ENCODE assay signal across 11 cellular contexts in the genomic region with DNA sequence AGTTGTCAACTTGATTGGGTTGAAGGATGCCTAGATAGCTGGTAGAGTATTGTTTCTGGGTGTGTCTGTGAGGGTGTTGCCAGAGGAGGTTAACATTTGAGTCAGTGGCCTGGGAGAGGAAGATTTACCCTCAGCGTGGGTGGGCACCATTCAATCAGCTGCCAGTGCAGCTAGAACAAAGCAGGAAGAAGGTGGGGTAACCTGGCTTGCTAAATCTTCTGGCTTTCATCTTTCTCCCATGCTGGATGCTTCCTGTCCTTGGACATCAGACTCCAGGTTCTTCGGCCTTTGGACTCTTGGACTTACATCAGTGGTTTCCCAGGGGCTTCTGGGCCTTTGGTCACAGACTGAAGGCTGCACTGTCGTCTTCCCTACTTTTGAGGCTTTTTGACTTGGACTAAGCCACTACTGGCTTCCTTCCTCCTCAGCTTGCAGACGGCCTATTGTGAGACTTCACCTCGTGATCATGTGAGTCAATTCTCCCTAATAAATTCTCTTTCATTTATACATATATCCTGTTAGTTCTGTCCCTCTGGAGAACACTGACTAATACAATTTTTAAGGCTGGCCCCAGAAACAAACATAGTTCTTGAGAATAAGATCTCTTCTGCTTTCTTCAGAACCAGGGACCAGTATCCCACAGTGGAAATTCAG. TPM values are rescaled to one million over a fixed set of nuclear protein-coding genes. Genes with fewer than 3 reads are reported as not detected.
DNase-seq lines count a peak whose midpoint lies in the region; ATAC-seq and TF ChIP-seq lines count a peak whose summit lies in the region.
"Had no signal": no experiment of that assay in that cellular context is flagged by ENCODE, and none has a peak within 500 bp of the region (broad histone marks: within the 10 kb centered on the region; RNA-seq: fewer than 3 reads in every experiment).

No MANE protein-coding gene starts in this region.

- CTCF ChIA-PET in CD4-positive, alpha-beta memory T cell (lab: Charles Lee; ENCODE audit: partially characterized antibody) = no interaction called here

- no peaks in the 10 kb centered on the region for H3K9me3 Mint-ChIP-seq in CD4-positive, alpha-beta memory T cell

- ATAC-seq in HG03439 (IDR thresholded peaks at IDR 0.05; ENCODE audit: unreplicated experiment) = no peak
- ATAC-seq in HG03565 (IDR thresholded peaks at IDR 0.05; ENCODE audit: unreplicated experiment) = no peak

- peaks cover 9 to 23% (median 21%) of the 10 kb centered on the region in 4 donors for H3K4me1 Mint-ChIP-seq in CD4-positive, alpha-beta memory T cell

- H3K36me3 ChIP-seq in CD4-positive, alpha-beta memory T cell (ENCODE audit: insufficient read depth, low read length) = no peaks in the 10 kb centered on the region

- peaks cover 12% of the 10 kb centered on the region for H3K4me1 ChIP-seq in CD4-positive, alpha-beta memory T cell (ENCODE audit: insufficient read depth, low read length)

- H3K27ac ChIP-seq in CD4-positive, alpha-beta memory T cell (ENCODE audit: low read depth, low read length) = no peak overlapping the region
- H3K27ac ChIP-seq in coronary artery = peak overlapping the region in 1 of 2 donors; percentile 60
- peak overlapping the region in 12 of 21 experiments; percentile 7 to 70 (median 42) for H3K27ac ChIP-seq in skin epidermis
- H3K27ac ChIP-seq: C4-2B had no signal

- peak overlapping the region in 4 of 7 donors; percentile 4 to 61 (median 35) for H3K27ac Mint-ChIP-seq in CD4-positive, alpha-beta memory T cell

- H3K4me3 ChIP-seq in CD4-positive, alpha-beta memory T cell (ENCODE audit: low read length in 2 of 2) = no peak overlapping the region
- H3K4me3 ChIP-seq in coronary artery (peak overlapping the region; percentile 17), skin epidermis (no peak overlapping the region)

- no peaks in the 10 kb centered on the region for H3K27me3 ChIP-seq in CD4-positive, alpha-beta memory T cell (ENCODE audit: insufficient read depth, low read length)

- intact Hi-C loops in CD4-positive, alpha-beta memory T cell (cut with micrococcal nuclease) = no loop called here
- intact Hi-C loops in posterior vena cava (cut with DNase I) = no loop called here

- H3K36me3 Mint-ChIP-seq in CD4-positive, alpha-beta memory T cell = peaks cover 0 to 8% of the 10 kb centered on the region in 2 donors

- H3K9me3 ChIP-seq in CD4-positive, alpha-beta memory T cell (ENCODE audit: control insufficient read depth in 1 of 2, low read length in 2 of 2) = no peaks in the 10 kb centered on the region

- peak overlapping the region in 5 of 8 donors; percentile 0 to 47 (median 11) for H3K4me3 Mint-ChIP-seq in CD4-positive, alpha-beta memory T cell

- no peaks in the 10 kb centered on the region for H3K27me3 Mint-ChIP-seq in CD4-positive, alpha-beta memory T cell

- TF ChIP-seq CTCF in coronary artery (IDR thresholded peaks at IDR 0.05) = no peak

- POLR2A ChIA-PET in CD4-positive, alpha-beta memory T cell (lab: Charles Lee; ENCODE audit: partially characterized antibody) = no interaction called here

- DNase-seq in CD4-positive, alpha-beta memory T cell = no peak
- DNase-seq in activated CD4-positive, alpha-beta T cell treated with anti-CD3 and anti-CD28 coated beads, Interleukin-2, amount 50 U/mL, for 48 hours = peak; percentile 14 to 30
- DNase-seq in coronary artery (ENCODE audit: low spot score) (no peak), posterior vena cava (ENCODE audit: low spot score) (no peak), DMS53 treated with DMSO at 0.1 percent for 48 hours (lab: John Stamatoyannopoulos, UW; ENCODE audit: unreplicated experiment) (no peak)
- DNase-seq: anterior cingulate cortex, substantia nigra had no signal

RNA-seq across cellular contexts. Expression of a gene that starts 38.1 kb away (rescaled TPM):
- total RNA-seq in CD4-positive, alpha-beta memory T cell = 10 to 100 TPM; 16.1 to 17.0 TPM
- polyA plus RNA-seq in CD4-positive, alpha-beta memory T cell = 1 to 10 TPM; 2.2 to 4.7 TPM
- 10 to 100 TPM; 36.0 to 54.0 TPM for total RNA-seq in posterior vena cava

Comparison
In these comparisons a context has a peak if more than half of its experiments do, and no peak if none do; other contexts are left out.
1. DNase-seq: peak in activated CD4-positive, alpha-beta T cell treated with anti-CD3 and anti-CD28 coated beads, Interleukin-2, amount 50 U/mL, for 48 hours (2 of 2); none in CD4-positive, alpha-beta memory T cell (0 of 5), coronary artery (single experiment), posterior vena cava (single experiment) and DMS53 treated with DMSO at 0.1 percent for 48 hours (single experiment).